Comparison of ENCODE assay signal across 1 cellular context in the genomic region with DNA sequence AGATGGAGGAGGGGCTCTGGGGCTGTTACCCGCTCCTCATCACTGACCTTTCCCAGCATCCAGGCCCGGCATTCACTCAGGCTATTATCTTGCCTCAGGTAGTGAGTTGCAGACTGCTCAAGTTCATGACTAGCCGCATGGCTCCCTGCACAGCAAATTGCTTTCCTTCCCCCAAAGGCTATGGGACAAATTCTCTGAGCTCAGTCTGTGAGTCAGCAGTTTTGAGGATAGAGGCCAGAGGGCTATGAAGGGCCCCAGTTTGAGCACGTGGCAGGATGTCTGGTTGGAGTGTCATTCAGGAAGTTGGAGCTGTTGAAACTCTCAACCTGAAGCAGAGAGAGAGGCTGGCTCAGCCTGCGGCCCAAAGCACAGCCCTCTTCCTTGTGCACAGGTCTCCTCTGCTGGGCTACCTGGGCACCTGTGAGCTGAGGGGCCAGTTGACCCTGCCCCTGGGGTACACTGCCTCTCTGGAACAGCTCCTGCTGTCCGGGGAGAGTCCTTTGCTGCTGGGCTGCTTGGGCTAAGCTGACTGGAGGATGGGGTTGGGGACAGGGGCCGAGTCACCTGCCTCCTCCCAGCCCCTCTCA.
TF ChIP-seq lines count a peak whose summit lies in the region.

No MANE protein-coding gene starts in this region.

TF ChIP-seq in HepG2, 621 proteins besides CTCF, POLR2A, EP300 and RAD21 (continued from another document and continues in another):
- TF ChIP-seq ZNF281 (CRISPR knock-in tag; IDR thresholded peaks at IDR 0.05; ENCODE audit: borderline replicate concordance) = peak; percentile 81; the same call in 1 of the 2 replicates
- no peak for TF ChIP-seq SSRP1 (CRISPR knock-in tag; IDR thresholded peaks at IDR 0.05)
- TF ChIP-seq, protein P1, sequence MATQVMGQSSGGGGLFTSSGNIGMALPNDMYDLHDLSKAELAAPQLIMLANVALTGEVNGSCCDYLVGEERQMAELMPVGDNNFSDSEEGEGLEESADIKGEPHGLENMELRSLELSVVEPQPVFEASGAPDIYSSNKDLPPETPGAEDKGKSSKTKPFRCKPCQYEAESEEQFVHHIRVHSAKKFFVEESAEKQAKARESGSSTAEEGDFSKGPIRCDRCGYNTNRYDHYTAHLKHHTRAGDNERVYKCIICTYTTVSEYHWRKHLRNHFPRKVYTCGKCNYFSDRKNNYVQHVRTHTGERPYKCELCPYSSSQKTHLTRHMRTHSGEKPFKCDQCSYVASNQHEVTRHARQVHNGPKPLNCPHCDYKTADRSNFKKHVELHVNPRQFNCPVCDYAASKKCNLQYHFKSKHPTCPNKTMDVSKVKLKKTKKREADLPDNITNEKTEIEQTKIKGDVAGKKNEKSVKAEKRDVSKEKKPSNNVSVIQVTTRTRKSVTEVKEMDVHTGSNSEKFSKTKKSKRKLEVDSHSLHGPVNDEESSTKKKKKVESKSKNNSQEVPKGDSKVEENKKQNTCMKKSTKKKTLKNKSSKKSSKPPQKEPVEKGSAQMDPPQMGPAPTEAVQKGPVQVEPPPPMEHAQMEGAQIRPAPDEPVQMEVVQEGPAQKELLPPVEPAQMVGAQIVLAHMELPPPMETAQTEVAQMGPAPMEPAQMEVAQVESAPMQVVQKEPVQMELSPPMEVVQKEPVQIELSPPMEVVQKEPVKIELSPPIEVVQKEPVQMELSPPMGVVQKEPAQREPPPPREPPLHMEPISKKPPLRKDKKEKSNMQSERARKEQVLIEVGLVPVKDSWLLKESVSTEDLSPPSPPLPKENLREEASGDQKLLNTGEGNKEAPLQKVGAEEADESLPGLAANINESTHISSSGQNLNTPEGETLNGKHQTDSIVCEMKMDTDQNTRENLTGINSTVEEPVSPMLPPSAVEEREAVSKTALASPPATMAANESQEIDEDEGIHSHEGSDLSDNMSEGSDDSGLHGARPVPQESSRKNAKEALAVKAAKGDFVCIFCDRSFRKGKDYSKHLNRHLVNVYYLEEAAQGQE (IDR thresholded peaks at IDR 0.05; ENCODE audit: borderline replicate concordance in 1 of 2, low read depth in 1 of 2, low read length in 2 of 2) = peak in 1 of 2 experiments; percentile 27; a peak in 1 of 4 replicates
- TF ChIP-seq GATA4 (IDR thresholded peaks at IDR 0.05; ENCODE audit: borderline replicate concordance, low read depth) = no peak
- peak; percentile 67; the same call in 1 of the 2 replicates for TF ChIP-seq ZFP91 (CRISPR knock-in tag; IDR thresholded peaks at IDR 0.05; ENCODE audit: borderline replicate concordance)
- peak; percentile 45; the same call in 1 of the 2 replicates for TF ChIP-seq ZNF772 (CRISPR knock-in tag; IDR thresholded peaks at IDR 0.05)
- TF ChIP-seq ZNF260 (CRISPR knock-in tag; IDR thresholded peaks at IDR 0.05; ENCODE audit: borderline replicate concordance, low read depth) = no peak
- peak; percentile 98 for TF ChIP-seq SAP130 (CRISPR knock-in tag; IDR thresholded peaks at IDR 0.05; ENCODE audit: low read depth)
- no peak for TF ChIP-seq ISL2 (CRISPR knock-in tag; IDR thresholded peaks at IDR 0.05)
- no peak for TF ChIP-seq ZNF256 (CRISPR knock-in tag; conservative IDR thresholded peaks at IDR 0.05)
- no peak for TF ChIP-seq ZEB1 (IDR thresholded peaks at IDR 0.05; ENCODE audit: insufficient replicate concordance, low read depth)
- peak; percentile 53; the same call in 1 of the 2 replicates for TF ChIP-seq MXD1 (CRISPR knock-in tag; IDR thresholded peaks at IDR 0.05)
- TF ChIP-seq ZNF512 (CRISPR knock-in tag; IDR thresholded peaks at IDR 0.05) = no peak
- TF ChIP-seq JUN (CRISPR knock-in tag; IDR thresholded peaks at IDR 0.05) = no peak
- TF ChIP-seq, protein P2, sequence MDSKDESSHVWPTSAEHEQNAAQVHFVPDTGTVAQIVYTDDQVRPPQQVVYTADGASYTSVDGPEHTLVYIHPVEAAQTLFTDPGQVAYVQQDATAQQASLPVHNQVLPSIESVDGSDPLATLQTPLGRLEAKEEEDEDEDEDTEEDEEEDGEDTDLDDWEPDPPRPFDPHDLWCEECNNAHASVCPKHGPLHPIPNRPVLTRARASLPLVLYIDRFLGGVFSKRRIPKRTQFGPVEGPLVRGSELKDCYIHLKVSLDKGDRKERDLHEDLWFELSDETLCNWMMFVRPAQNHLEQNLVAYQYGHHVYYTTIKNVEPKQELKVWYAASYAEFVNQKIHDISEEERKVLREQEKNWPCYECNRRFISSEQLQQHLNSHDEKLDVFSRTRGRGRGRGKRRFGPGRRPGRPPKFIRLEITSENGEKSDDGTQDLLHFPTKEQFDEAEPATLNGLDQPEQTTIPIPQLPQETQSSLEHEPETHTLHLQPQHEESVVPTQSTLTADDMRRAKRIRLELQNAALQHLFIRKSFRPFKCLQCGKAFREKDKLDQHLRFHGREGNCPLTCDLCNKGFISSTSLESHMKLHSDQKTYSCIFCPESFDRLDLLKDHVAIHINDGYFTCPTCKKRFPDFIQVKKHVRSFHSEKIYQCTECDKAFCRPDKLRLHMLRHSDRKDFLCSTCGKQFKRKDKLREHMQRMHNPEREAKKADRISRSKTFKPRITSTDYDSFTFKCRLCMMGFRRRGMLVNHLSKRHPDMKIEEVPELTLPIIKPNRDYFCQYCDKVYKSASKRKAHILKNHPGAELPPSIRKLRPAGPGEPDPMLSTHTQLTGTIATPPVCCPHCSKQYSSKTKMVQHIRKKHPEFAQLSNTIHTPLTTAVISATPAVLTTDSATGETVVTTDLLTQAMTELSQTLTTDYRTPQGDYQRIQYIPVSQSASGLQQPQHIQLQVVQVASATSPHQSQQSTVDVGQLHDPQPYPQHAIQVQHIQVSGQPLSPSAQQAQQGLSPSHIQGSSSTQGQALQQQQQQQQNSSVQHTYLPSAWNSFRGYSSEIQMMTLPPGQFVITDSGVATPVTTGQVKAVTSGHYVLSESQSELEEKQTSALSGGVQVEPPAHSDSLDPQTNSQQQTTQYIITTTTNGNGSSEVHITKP (CRISPR knock-in tag; IDR thresholded peaks at IDR 0.05; ENCODE audit: low read depth) = peak; percentile 84
- peak; percentile 33; the same call in 1 of the 2 replicates for TF ChIP-seq NR2C2 (CRISPR knock-in tag; IDR thresholded peaks at IDR 0.05; ENCODE audit: borderline replicate concordance)
- no peak for TF ChIP-seq RBM39 (IDR thresholded peaks at IDR 0.05; ENCODE audit: low read depth, low read length, poor library complexity, severe bottlenecking)
- peak; percentile 10; the same call in 1 of the 2 replicates for TF ChIP-seq RAD51 (IDR thresholded peaks at IDR 0.05; ENCODE audit: borderline replicate concordance)
- TF ChIP-seq REL (CRISPR knock-in tag; conservative IDR thresholded peaks at IDR 0.05) = no peak
- TF ChIP-seq ZNF558 (CRISPR knock-in tag; IDR thresholded peaks at IDR 0.05; ENCODE audit: borderline replicate concordance) = no peak
- TF ChIP-seq RXRB (CRISPR knock-in tag; IDR thresholded peaks at IDR 0.05; ENCODE audit: borderline replicate concordance) = peak; percentile 90
- 0 out of 2 replicates have a peak, but pooled peaks have one; percentile 25 for TF ChIP-seq ARNT2 (CRISPR knock-in tag; IDR thresholded peaks at IDR 0.05; ENCODE audit: low read depth)
- 0 out of 2 replicates have a peak, but pooled peaks have one; percentile 71 for TF ChIP-seq ZKSCAN8 (CRISPR knock-in tag; IDR thresholded peaks at IDR 0.05; ENCODE audit: borderline replicate concordance)
- peak; percentile 79 for TF ChIP-seq TFDP2 (CRISPR knock-in tag; IDR thresholded peaks at IDR 0.05)
- TF ChIP-seq ZNF746 (CRISPR knock-in tag; IDR thresholded peaks at IDR 0.05) = no peak; the same call in 1 of the 2 replicates
- no peak for TF ChIP-seq IKZF4 (CRISPR knock-in tag; IDR thresholded peaks at IDR 0.05; ENCODE audit: borderline replicate concordance, low read depth, not compliant biosample characterization)
- peak; percentile 60 for TF ChIP-seq PAXIP1 (CRISPR knock-in tag; conservative IDR thresholded peaks at IDR 0.05)
- 0 out of 2 replicates have a peak, but pooled peaks have one; percentile 12 for TF ChIP-seq NFYC (CRISPR knock-in tag; IDR thresholded peaks at IDR 0.05)
- TF ChIP-seq NRL (CRISPR knock-in tag; IDR thresholded peaks at IDR 0.05; ENCODE audit: borderline replicate concordance) = peak; percentile 74; the same call in 1 of the 2 replicates
- peak; percentile 70 for TF ChIP-seq ZFX (CRISPR knock-in tag; IDR thresholded peaks at IDR 0.05; ENCODE audit: low read depth)
- peak; percentile 88 for TF ChIP-seq ZGPAT (CRISPR knock-in tag; IDR thresholded peaks at IDR 0.05)
